ENCODE assay signal across 24 cellular contexts in the genomic region with DNA sequence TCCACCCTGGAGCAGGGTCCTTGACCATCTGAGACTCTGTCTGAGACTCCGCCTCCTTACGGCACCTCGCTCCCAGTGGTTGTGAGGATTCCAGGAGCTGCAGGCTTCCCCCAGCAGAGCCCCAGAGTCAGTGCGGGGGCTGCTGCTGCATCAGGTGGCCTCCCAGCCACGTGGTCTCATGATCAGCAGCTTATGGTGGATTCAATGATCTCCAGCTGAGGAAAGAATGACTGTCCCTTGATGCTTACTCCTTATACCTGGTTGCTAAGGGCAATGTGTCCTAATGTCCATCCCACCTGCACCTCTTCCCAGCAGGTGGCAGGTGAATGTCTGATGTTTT. TPM values are rescaled to one million over a fixed set of nuclear protein-coding genes. Genes with fewer than 3 reads are reported as not detected.
"Had no signal": no experiment of that assay in that cellular context is flagged by ENCODE, and none has a peak within 500 bp of the region (broad histone marks: within the 10 kb centered on the region; RNA-seq: fewer than 3 reads in every experiment).

No MANE protein-coding gene starts in this region.

- H3K27ac ChIP-seq: breast epithelium, epithelial cell of prostate, esophagus squamous epithelium, heart right ventricle, parathyroid adenoma, right atrium auricular region, spleen, testis, uterus had no signal

- DNase-seq: activated CD8-positive, alpha-beta memory T cell treated with anti-CD3 and anti-CD28 coated beads, Interleukin-2, amount 10 ng/mL, durations not matched to agents 7 days and 5 days; activated CD8-positive, alpha-beta T cell treated with anti-CD3 and anti-CD28 coated beads, Interleukin-2, amount 10 ng/mL, durations not matched to agents 7 days and 5 days; activated naive CD8-positive, alpha-beta T cell treated with anti-CD3 and anti-CD28 coated beads, Interleukin-2, amount 50 U/mL, for 24 hours; activated T-cell treated with anti-CD3 and anti-CD28 coated beads, Interleukin-2, amount 50 U/mL, for 48 hours; dermis blood vessel endothelial cell; effector CD4-positive, alpha-beta T cell; esophagus squamous epithelium; foreskin melanocyte; heart right ventricle; left ventricle myocardium superior; mammary epithelial cell; naive B cell; nephron progenitor cell; spleen; stimulated activated naive CD4-positive, alpha-beta T cell; T-helper 17 cell; testis; trophoblast cell; uterus had no signal

- H2AFZ ChIP-seq: parathyroid adenoma had no signal

- H3K36me3 ChIP-seq: breast epithelium, esophagus squamous epithelium, heart right ventricle, right atrium auricular region, uterus had no signal

- H3K4me3 ChIP-seq: breast epithelium, esophagus squamous epithelium, heart right ventricle, right atrium auricular region, spleen, testis, uterus had no signal

- H3K9ac ChIP-seq: parathyroid adenoma had no signal

- H3K27me3 ChIP-seq: breast epithelium, esophagus squamous epithelium, right atrium auricular region, testis, uterus had no signal

- H3K9me3 ChIP-seq: breast epithelium, esophagus squamous epithelium, right atrium auricular region, testis, uterus had no signal

- H3K4me1 ChIP-seq: breast epithelium, esophagus squamous epithelium, heart right ventricle, parathyroid adenoma, right atrium auricular region, spleen, testis, uterus had no signal

RNA-seq across cellular contexts. Expression of a gene that starts 40.0 kb away (rescaled TPM):
- total RNA-seq: glomerular endothelial cell, right atrium auricular region had no signal
